ENCODE assay signal across 8 cellular contexts in genomic region chr15:52466134-52466701, GRCh38.
A peak's percentile ranks its signal among the peaks of the same experiment; 100 is the strongest.
DNase-seq lines count a peak whose midpoint lies in the region; ATAC-seq and TF ChIP-seq lines count a peak whose summit lies in the region.

No MANE protein-coding gene starts in this region.

- H3K27me3 Mint-ChIP-seq in endothelial cell (ENCODE audit: unreplicated experiment) = peaks cover 3% of the 10 kb centered on the region

- TF ChIP-seq CTCF in adrenal gland (IDR thresholded peaks at IDR 0.05) = no peak
- no peak for TF ChIP-seq CTCF in endothelial cell (IDR thresholded peaks at IDR 0.05; ENCODE audit: unreplicated experiment)

- peak; percentile 91 for ATAC-seq in GM21717 (IDR thresholded peaks at IDR 0.05; ENCODE audit: unreplicated experiment)
- ATAC-seq in sciatic nerve = peak; percentile 86

- H3K4me3 Mint-ChIP-seq in endothelial cell (ENCODE audit: unreplicated experiment) = no peak overlapping the region

- DNase-seq in KBM-7 = peak; percentile 64
- DNase-seq in adrenal gland = peak in 5 of 7 donors; percentile 26 to 46 (median 39)
- DNase-seq in sciatic nerve (ENCODE audit: low spot score) = peak; percentile 63
- no peak for DNase-seq in NCI-H1436 treated with DMSO at 0.1 percent for 48 hours (lab: John Stamatoyannopoulos, UW)
- no peak for DNase-seq in endothelial cell (ENCODE audit: low spot score)
- DNase-seq in LoVo (ENCODE audit: low spot score) = no peak

- H3K27me3 ChIP-seq in adrenal gland = no peaks in the 10 kb centered on the region

- H3K4me3 ChIP-seq in adrenal gland = no peak overlapping the region

- no peaks in the 10 kb centered on the region for H3K9me3 Mint-ChIP-seq in endothelial cell (ENCODE audit: unreplicated experiment)

- no peaks in the 10 kb centered on the region for H3K36me3 Mint-ChIP-seq in endothelial cell (ENCODE audit: low read depth, unreplicated experiment)

- peaks cover 0 to 7% (median 7%) of the 10 kb centered on the region in 3 donors for H3K9me3 ChIP-seq in adrenal gland (replicated peaks in 1 of 3)

- 57 to 84% (median 69%) methylated on average over 1 to 2 of the region's 2 CpGs for WGBS in adrenal gland, 4 donors

- intact Hi-C loops in adrenal gland (cut with DNase I) = no loop called here
- intact Hi-C loops in sciatic nerve (cut with DNase I) = no loop called here

- no peak overlapping the region for H3K27ac ChIP-seq in adrenal gland

- in situ Hi-C loops in KBM-7 (cut with MboI; ENCODE audit: low pct_unique_long_range_greater_than_20kb, low sequenced_read_pairs) = no loop called here

- peak; percentile 11 for TF ChIP-seq POLR2A in GM15510 (IDR thresholded peaks at IDR 0.05; ENCODE audit: borderline replicate concordance, extremely low read depth, insufficient read length)
- no peak for TF ChIP-seq POLR2A in adrenal gland (IDR thresholded peaks at IDR 0.05)

- peaks cover 3% of the 10 kb centered on the region for H3K4me1 Mint-ChIP-seq in endothelial cell (ENCODE audit: unreplicated experiment)

- H3K27ac Mint-ChIP-seq in endothelial cell (ENCODE audit: unreplicated experiment) = no peak overlapping the region

- no peaks in the 10 kb centered on the region for H3K36me3 ChIP-seq in adrenal gland (replicated peaks in 1 of 2)

- peaks cover 0 to 22% of the 10 kb centered on the region in 2 donors for H3K4me1 ChIP-seq in adrenal gland (replicated peaks in 1 of 2)

Comparison
In these comparisons a context has a peak if more than half of its experiments do, and no peak if none do; other contexts are left out.
1. DNase-seq: peak in KBM-7 (single experiment), adrenal gland (5 of 7) and sciatic nerve (single experiment); none in NCI-H1436 treated with DMSO at 0.1 percent for 48 hours (single experiment), endothelial cell (single experiment) and LoVo (single experiment).